Comparison of ENCODE assay signal across 11 cellular contexts in the genomic region with DNA sequence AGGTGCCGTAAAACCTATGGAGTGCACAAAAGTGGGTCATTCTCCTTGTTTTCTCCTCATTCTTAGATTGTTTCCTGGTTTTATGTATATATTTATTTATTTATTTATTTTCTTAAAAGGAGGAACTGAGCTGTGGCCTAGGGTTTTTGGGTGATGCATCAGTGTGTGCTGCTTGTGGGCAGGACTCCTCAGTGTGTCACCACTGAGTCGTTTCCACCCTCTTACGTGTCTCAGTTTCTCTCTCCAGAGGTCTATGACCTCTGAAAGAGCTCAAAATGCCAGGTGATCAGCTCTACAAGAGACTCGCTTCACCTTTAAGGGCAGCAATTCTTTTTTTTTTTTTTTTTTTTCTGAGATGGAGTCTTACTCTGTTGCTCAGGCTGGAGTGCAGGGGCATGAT.
DNase-seq lines count a peak whose midpoint lies in the region; ATAC-seq, FAIRE-seq and TF ChIP-seq lines count a peak whose summit lies in the region.
"Had no signal": no experiment of that assay in that cellular context is flagged by ENCODE, and none has a peak within 500 bp of the region (broad histone marks: within the 10 kb centered on the region; RNA-seq: fewer than 3 reads in every experiment).

No MANE protein-coding gene starts in this region.

- H2AFZ ChIP-seq in GM12878 (ENCODE audit: control insufficient read depth, low read depth, low read length), result peak overlapping the region; percentile 28; the same call in 1 of the 2 replicates

- peaks cover 2% of the 10 kb centered on the region for H3K27me3 Mint-ChIP-seq in endothelial cell (ENCODE audit: unreplicated experiment)
- no peaks in the 10 kb centered on the region for H3K27me3 Mint-ChIP-seq in CD8-positive, alpha-beta memory T cell

- no peak for TF ChIP-seq EP300 in GM12878 (IDR thresholded peaks at IDR 0.05; ENCODE audit: borderline replicate concordance in 1 of 2, control insufficient read depth in 1 of 2, low read depth in 2 of 2, low read length in 2 of 2)

- H3K79me2 ChIP-seq in GM12878 (ENCODE audit: control insufficient read depth, insufficient read depth, low read length), result no peaks in the 10 kb centered on the region

- H3K9ac ChIP-seq in GM12878 (ENCODE audit: control insufficient read depth, insufficient read depth, low read length), result no peak overlapping the region

- no peak for TF ChIP-seq CTCF in GM12878 (IDR thresholded peaks at IDR 0.05 in 2 of 3, conservative IDR thresholded peaks at IDR 0.05 in 1 of 3; ENCODE audit: control insufficient read depth in 2 of 3, extremely low read depth in 1 of 3, insufficient read depth in 1 of 3, low read depth in 3 of 3, low read length in 3 of 3)
- no peak for TF ChIP-seq CTCF in endothelial cell (IDR thresholded peaks at IDR 0.05; ENCODE audit: unreplicated experiment)

- H3K27ac ChIP-seq in GM12878 (ENCODE audit: control insufficient read depth, insufficient read depth), result no peak overlapping the region; the same call in 1 of the 2 replicates
- no peak overlapping the region for H3K27ac ChIP-seq in CD8-positive, alpha-beta memory T cell (ENCODE audit: low read depth, low read length)
- H3K27ac ChIP-seq: SJCRH30, upper lobe of right lung had no signal

- in situ Hi-C loops in GM12878 (cut with MboI), result no loop called here

- H3K27me3 ChIP-seq in GM12878 (replicated peaks in 1 of 2; ENCODE audit: control insufficient read depth in 2 of 2, insufficient read depth in 2 of 2, low read length in 1 of 2), result no peaks in the 10 kb centered on the region
- H3K27me3 ChIP-seq in CD8-positive, alpha-beta memory T cell (ENCODE audit: insufficient read depth, low read length, poor library complexity, severe bottlenecking), result no peaks in the 10 kb centered on the region
- H3K27me3 ChIP-seq: SJCRH30, upper lobe of right lung had no signal

- intact Hi-C loops in GM12878 (cut with micrococcal nuclease; ENCODE audit: unreplicated experiment), result loop anchor here (2.0 kb wide), 5 partner anchors 41 to 291 kb away; no protein-coding TSS in a partner anchor

- H3K9me3 Mint-ChIP-seq in endothelial cell (ENCODE audit: unreplicated experiment), result no peaks in the 10 kb centered on the region
- no peaks in the 10 kb centered on the region for H3K9me3 Mint-ChIP-seq in CD8-positive, alpha-beta memory T cell

- no peaks in the 10 kb centered on the region for H3K36me3 Mint-ChIP-seq in endothelial cell (ENCODE audit: low read depth, unreplicated experiment)
- H3K36me3 Mint-ChIP-seq in CD8-positive, alpha-beta memory T cell, result no peaks in the 10 kb centered on the region

- FAIRE-seq in GM12878 (lab: Jason Lieb, UNC), result no peak
- FAIRE-seq: colon had no signal

- CTCF ChIA-PET in GM12878 (lab: Yijun Ruan, JAX), result interaction anchor here (0.7 to 2.6 kb wide), 12 partner anchors 14 to 268 kb away, joined by 3 to 15 read pairs (median 4); partner anchors contain the start of gene CD200
- CTCF ChIA-PET in CD8-positive, alpha-beta memory T cell (lab: Charles Lee), result no interaction called here

- peak overlapping the region; percentile 57; the same call in 1 of the 2 replicates for H3K4me2 ChIP-seq in GM12878 (ENCODE audit: control insufficient read depth, insufficient read depth)

- peaks cover 6% of the 10 kb centered on the region for H3K4me1 Mint-ChIP-seq in endothelial cell (ENCODE audit: unreplicated experiment)
- peaks cover 0 to 11% (median 2%) of the 10 kb centered on the region in 3 donors for H3K4me1 Mint-ChIP-seq in CD8-positive, alpha-beta memory T cell

- POLR2A ChIA-PET in GM12878 (lab: Charles Lee), result interaction anchor here (0.6 to 2.5 kb wide), 15 partner anchors 10 to 613 kb away, joined by 3 to 9 read pairs (median 5); partner anchors contain the start of gene CD200
- POLR2A ChIA-PET in CD8-positive, alpha-beta memory T cell (lab: Charles Lee), result no interaction called here

- TF ChIP-seq RAD21 in GM12878 (IDR thresholded peaks at IDR 0.05; ENCODE audit: insufficient read depth, low read depth, low read length), result no peak

- H4K20me1 ChIP-seq in GM12878 (ENCODE audit: control insufficient read depth, insufficient read depth), result no peaks in the 10 kb centered on the region

- H3K4me3 Mint-ChIP-seq in endothelial cell (ENCODE audit: unreplicated experiment), result no peak overlapping the region
- H3K4me3 Mint-ChIP-seq in CD8-positive, alpha-beta memory T cell, result no peak overlapping the region

- TF ChIP-seq POLR2A in GM12878 (IDR thresholded peaks at IDR 0.05; ENCODE audit: low read depth, low read length), result no peak

- BruUV-seq in GM12878 (replicated peaks; lab: Mats Ljungman, UMichigan), result no TSS peak

- no peaks in the 10 kb centered on the region; the same call in 1 of the 3 replicates for H3K9me3 ChIP-seq in GM12878 (replicated peaks; ENCODE audit: control insufficient read depth, insufficient read depth, low read length)
- no peaks in the 10 kb centered on the region for H3K9me3 ChIP-seq in CD8-positive, alpha-beta memory T cell (ENCODE audit: low read length)
- H3K9me3 ChIP-seq: SJCRH30, upper lobe of right lung had no signal

- ATAC-seq in GM12878 (peak; percentile 72), HG03520 (IDR thresholded peaks at IDR 0.05; ENCODE audit: unreplicated experiment) (no peak)
- ATAC-seq: upper lobe of right lung had no signal

- RAD21 ChIA-PET in GM12878 (lab: Charles Lee; ENCODE audit: unreplicated experiment), result interaction anchor here (0.7 to 7.5 kb wide), 18 partner anchors 15 to 1172 kb away, joined by 3 to 57 read pairs (median 4); partner anchors contain the start of gene CD200

- WGBS in GM12878 (ENCODE audit: insufficient coverage, insufficient replicate concordance, low lambda C conversion rate, missing lambda C conversion rate), result 43% methylated on average over 4 of the region's 4 CpGs

- H3K4me1 ChIP-seq in GM12878 (ENCODE audit: control insufficient read depth, insufficient read depth, low read length), result peaks cover 27% of the 10 kb centered on the region
- H3K4me1 ChIP-seq in CD8-positive, alpha-beta memory T cell (ENCODE audit: insufficient read depth, low read length), result no peaks in the 10 kb centered on the region
- H3K4me1 ChIP-seq: SJCRH30, upper lobe of right lung had no signal

- no peak overlapping the region for H3K4me3 ChIP-seq in GM12878
- no peak overlapping the region for H3K4me3 ChIP-seq in CD8-positive, alpha-beta memory T cell (ENCODE audit: low read length)
- H3K4me3 ChIP-seq: SJCRH30, upper lobe of right lung had no signal

- peak; percentile 6 to 17 for DNase-seq in activated CD4-positive, alpha-beta T cell treated with anti-CD3 and anti-CD28 coated beads for 4 hours
- no peak for DNase-seq in activated CD4-positive, alpha-beta T cell treated with anti-CD3 and anti-CD28 coated beads, Interleukin-2, amount 50 U/mL, for 1 hour
- DNase-seq in HT1080 (ENCODE audit: low read depth) (peak; percentile 71), GM12878 (ENCODE audit: low read depth, low spot score) (no peak), endothelial cell (ENCODE audit: low spot score) (no peak)
- peak; percentile 19 to 57 for DNase-seq in stimulated activated CD8-positive, alpha-beta memory T cell treated with anti-CD3 and anti-CD28 coated beads, Interleukin-7, amount 100 ng/mL, for 48 hours (ENCODE audit: extremely low read depth in 1 of 2, low read depth in 1 of 2)
- no peak for DNase-seq in CD8-positive, alpha-beta memory T cell
- DNase-seq: SJCRH30, upper lobe of right lung had no signal

- SMC1A ChIA-PET in GM12878 (lab: Charles Lee; ENCODE audit: uncharacterized antibody, unreplicated experiment), result interaction anchor here (0.7 to 5.9 kb wide), 31 partner anchors 10 to 294 kb away, joined by 3 to 46 read pairs (median 4); partner anchors contain the start of genes CD200 and SLC9C1

- no peaks in the 10 kb centered on the region for H3K36me3 ChIP-seq in GM12878 (ENCODE audit: control insufficient read depth in 2 of 2, insufficient read depth in 2 of 2, low read length in 1 of 2)
- H3K36me3 ChIP-seq in CD8-positive, alpha-beta memory T cell (ENCODE audit: insufficient read depth, low read length), result no peaks in the 10 kb centered on the region
- H3K36me3 ChIP-seq: SJCRH30, upper lobe of right lung had no signal

- no peak overlapping the region for H3K27ac Mint-ChIP-seq in endothelial cell (ENCODE audit: unreplicated experiment)
- no peak overlapping the region for H3K27ac Mint-ChIP-seq in CD8-positive, alpha-beta memory T cell

TF ChIP-seq in GM12878, 131 proteins besides CTCF, POLR2A, EP300 and RAD21 (continues in another document):
- TF ChIP-seq SREBF2 (IDR thresholded peaks at IDR 0.05; ENCODE audit: low read length) (no peak), IKZF2 (IDR thresholded peaks at IDR 0.05) (peak in 1 of 2 experiments; percentile 30; a peak in 1 of 4 replicates), MTA2 (IDR thresholded peaks at IDR 0.05; ENCODE audit: low read depth) (peak; percentile 28; the same call in 1 of the 2 replicates), WRNIP1 (IDR thresholded peaks at IDR 0.05; ENCODE audit: borderline replicate concordance, low read depth, low read length) (no peak), SUPT20H (IDR thresholded peaks at IDR 0.05; ENCODE audit: borderline replicate concordance, control insufficient read depth, low read depth, low read length) (no peak), ZBTB11 (CRISPR knock-in tag; IDR thresholded peaks at IDR 0.05) (no peak), CREB1 (IDR thresholded peaks at IDR 0.05; ENCODE audit: low read depth) (0 out of 2 replicates have a peak, but pooled peaks have one; percentile 46), SIX5 (IDR thresholded peaks at IDR 0.05; ENCODE audit: low read depth, low read length, severe bottlenecking) (no peak)

Comparison
In these comparisons a context has a peak if more than half of its experiments do, and no peak if none do; other contexts are left out.
1. DNase-seq: peak in activated CD4-positive, alpha-beta T cell treated with anti-CD3 and anti-CD28 coated beads for 4 hours (2 of 2), HT1080 (single experiment) and stimulated activated CD8-positive, alpha-beta memory T cell treated with anti-CD3 and anti-CD28 coated beads, Interleukin-7, amount 100 ng/mL, for 48 hours (2 of 2); none in activated CD4-positive, alpha-beta T cell treated with anti-CD3 and anti-CD28 coated beads, Interleukin-2, amount 50 U/mL, for 1 hour (single experiment), GM12878 (single experiment), endothelial cell (single experiment) and CD8-positive, alpha-beta memory T cell (0 of 5).